In the genomic region with DNA sequence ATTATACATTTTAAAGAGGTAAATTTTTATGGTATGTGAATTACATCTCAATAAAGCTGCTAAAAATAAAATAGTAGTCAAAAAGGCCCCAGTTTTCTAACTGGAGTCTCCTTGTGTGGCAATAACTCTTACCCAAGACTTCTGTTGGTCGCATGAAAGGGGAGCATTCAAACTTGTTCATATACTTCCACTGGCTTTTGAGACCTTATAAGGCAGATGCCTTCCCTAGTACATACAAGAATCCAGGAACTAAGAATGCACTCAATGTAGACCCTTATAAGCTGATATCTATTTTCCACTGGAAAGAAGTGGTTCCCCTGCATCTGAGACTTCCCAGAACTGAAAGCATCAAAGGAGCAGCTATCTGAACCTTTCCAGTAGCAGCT, we compare ENCODE assay signal across 19 cellular contexts. TPM values are rescaled to one million over a fixed set of nuclear protein-coding genes. Genes with fewer than 3 reads are reported as not detected.
A peak's percentile ranks its signal among the peaks of the same experiment; 100 is the strongest.
DNase-seq lines count a peak whose midpoint lies in the region; ATAC-seq, FAIRE-seq and TF ChIP-seq lines count a peak whose summit lies in the region.
"Had no signal": no experiment of that assay in that cellular context is flagged by ENCODE, and none has a peak within 500 bp of the region (broad histone marks: within the 10 kb centered on the region; RNA-seq: fewer than 3 reads in every experiment).

No MANE protein-coding gene starts in this region.

- no peaks in the 10 kb centered on the region for H3K4me1 ChIP-seq in breast epithelium
- H3K4me1 ChIP-seq in RWPE2 (ENCODE audit: insufficient read depth, poor library complexity, severe bottlenecking), result peaks cover 23% of the 10 kb centered on the region
- peaks cover 53% of the 10 kb centered on the region for H3K4me1 ChIP-seq in endothelial cell of umbilical vein (ENCODE audit: control insufficient read depth, extremely low read depth, insufficient read depth, low read length)
- peaks cover 0 to 9% (median 4%) of the 10 kb centered on the region in 4 donors for H3K4me1 ChIP-seq in transverse colon
- H3K4me1 ChIP-seq: BLaER1 treated with 17β-estradiol and CSF1 and Interleukin-3, amounts not matched to agents 10 nM and 100 nM had no signal

- 83 to 90% methylated on average over 1 of the region's 1 CpG for WGBS in transverse colon (ENCODE audit: low coverage in 1 of 2), 2 donors

- BruUV-seq in MCF 10A (replicated peaks; lab: Mats Ljungman, UMichigan) (no TSS peak), endothelial cell of umbilical vein (replicated peaks; lab: Mats Ljungman, UMichigan) (no TSS peak)

- no peak for TF ChIP-seq EP300 in transverse colon (IDR thresholded peaks at IDR 0.05; ENCODE audit: low read depth)

- POLR2A ChIA-PET in MCF 10A (lab: Yijun Ruan, JAX) (interaction anchor here (1.5 to 4.7 kb wide), 2 partner anchors 9 to 102 kb away, joined by 3 to 43 read pairs; no protein-coding TSS in a partner anchor), endothelial cell of umbilical vein (lab: Charles Lee) (no interaction called here)

- H3K9ac ChIP-seq in endothelial cell of umbilical vein (replicated peaks; ENCODE audit: extremely low read depth, insufficient read depth, low read length), result no peak overlapping the region
- H3K9ac ChIP-seq: BLaER1 treated with 17β-estradiol and CSF1 and Interleukin-3, amounts not matched to agents 10 nM and 100 nM had no signal

- H3K27me3 Mint-ChIP-seq in MCF 10A (ENCODE audit: insufficient read depth, unreplicated experiment), result no peaks in the 10 kb centered on the region
- no peaks in the 10 kb centered on the region for H3K27me3 Mint-ChIP-seq in activated T-cell treated with anti-CD3 and anti-CD28 coated beads, Interleukin-2, amount 50 U/mL, for 72 hours (ENCODE audit: low read depth)

- H4K20me1 ChIP-seq in endothelial cell of umbilical vein (replicated peaks; ENCODE audit: control insufficient read depth, extremely low read depth, insufficient read depth, low read length), result no peaks in the 10 kb centered on the region
- H4K20me1 ChIP-seq: BLaER1 treated with 17β-estradiol and CSF1 and Interleukin-3, amounts not matched to agents 10 nM and 100 nM had no signal

- intact Hi-C loops in MCF 10A (cut with micrococcal nuclease) (no loop called here), breast epithelium (cut with DNase I; ENCODE audit: low total_unique reads) (no loop called here), endothelial cell of umbilical vein (cut with micrococcal nuclease) (loop anchor here (10.0 kb wide), 1 partner anchor 128 kb away; no protein-coding TSS in a partner anchor), transverse colon (cut with DNase I; ENCODE audit: low total_unique reads) (no loop called here)

- FAIRE-seq in endothelial cell of umbilical vein (lab: Jason Lieb, UNC) (no peak), D721Med (lab: Jason Lieb, UNC) (no peak)

- no peak overlapping the region for H2AFZ ChIP-seq in endothelial cell of umbilical vein (ENCODE audit: low read depth, low read length)

- H3K27ac Mint-ChIP-seq in MCF 10A (ENCODE audit: low read depth, unreplicated experiment), result peak overlapping the region; percentile 31
- H3K27ac Mint-ChIP-seq in activated T-cell treated with anti-CD3 and anti-CD28 coated beads, Interleukin-2, amount 50 U/mL, for 72 hours, result no peak overlapping the region

- no peak overlapping the region for H3K27ac ChIP-seq in breast epithelium
- H3K27ac ChIP-seq in RWPE2 (ENCODE audit: poor library complexity, severe bottlenecking), result peak overlapping the region; percentile 96
- peak overlapping the region; percentile 97 for H3K27ac ChIP-seq in endothelial cell of umbilical vein (ENCODE audit: insufficient read depth, low read depth, low read length)
- peak overlapping the region in 3 of 4 donors; percentile 9 to 44 (median 16) for H3K27ac ChIP-seq in transverse colon
- H3K27ac ChIP-seq: BLaER1 treated with 17β-estradiol and CSF1 and Interleukin-3, amounts not matched to agents 10 nM and 100 nM had no signal

- no peak overlapping the region for H3K4me2 ChIP-seq in endothelial cell of umbilical vein (ENCODE audit: insufficient read depth, low read length)
- H3K4me2 ChIP-seq: BLaER1 treated with 17β-estradiol and CSF1 and Interleukin-3, amounts not matched to agents 10 nM and 100 nM had no signal

- no peak for TF ChIP-seq CTCF in MCF 10A (IDR thresholded peaks at IDR 0.05; ENCODE audit: unreplicated experiment)
- no peak for TF ChIP-seq CTCF in breast epithelium (IDR thresholded peaks at IDR 0.05)
- TF ChIP-seq CTCF in RWPE2 (IDR thresholded peaks at IDR 0.05; ENCODE audit: poor library complexity, severe bottlenecking), result no peak
- TF ChIP-seq CTCF in endothelial cell of umbilical vein (IDR thresholded peaks at IDR 0.05; ENCODE audit: extremely low read depth in 1 of 2, insufficient read depth in 1 of 2, low read depth in 1 of 2, low read length in 2 of 2), result no peak
- TF ChIP-seq CTCF in transverse colon (IDR thresholded peaks at IDR 0.05), result no peak
- no peak for TF ChIP-seq CTCF in D721Med (IDR thresholded peaks at IDR 0.05; ENCODE audit: insufficient read depth, missing control alignments)

- H3K9me3 ChIP-seq in breast epithelium (no peaks in the 10 kb centered on the region), RWPE2 (ENCODE audit: severe bottlenecking) (no peaks in the 10 kb centered on the region), endothelial cell of umbilical vein (replicated peaks; ENCODE audit: control insufficient read depth, insufficient read depth, low read length) (no peaks in the 10 kb centered on the region), transverse colon (no peaks in the 10 kb centered on the region)
- H3K9me3 ChIP-seq: BLaER1 treated with 17β-estradiol and CSF1 and Interleukin-3, amounts not matched to agents 10 nM and 100 nM; HAP-1 had no signal

- CTCF ChIA-PET in MCF 10A (lab: Yijun Ruan, JAX) (interaction anchor here (0.8 to 0.9 kb wide), 2 partner anchors 130 to 150 kb away, joined by 3 to 4 read pairs; no protein-coding TSS in a partner anchor), endothelial cell of umbilical vein (lab: Charles Lee) (interaction anchor here (1.1 to 2.6 kb wide), 5 partner anchors 9 to 133 kb away, joined by 3 to 20 read pairs (median 4); partner anchors contain the start of genes COG5 and DUS4L)

- H3K4me3 ChIP-seq in breast epithelium, result no peak overlapping the region
- no peak overlapping the region for H3K4me3 ChIP-seq in RWPE2 (ENCODE audit: severe bottlenecking)
- H3K4me3 ChIP-seq in endothelial cell of umbilical vein (replicated peaks in 1 of 3; ENCODE audit: insufficient read depth in 1 of 3, low read depth in 1 of 3, low read length in 3 of 3), result no peak overlapping the region
- no peak overlapping the region for H3K4me3 ChIP-seq in transverse colon
- H3K4me3 ChIP-seq: BLaER1 treated with 17β-estradiol and CSF1 and Interleukin-3, amounts not matched to agents 10 nM and 100 nM; HAP-1 had no signal

- H3K9me1 ChIP-seq in endothelial cell of umbilical vein (replicated peaks; ENCODE audit: control insufficient read depth, extremely low read depth, insufficient read depth, low read length), result no peaks in the 10 kb centered on the region

- no peaks in the 10 kb centered on the region for H3K36me3 ChIP-seq in breast epithelium
- H3K36me3 ChIP-seq in RWPE2 (ENCODE audit: low read depth), result peaks cover 37% of the 10 kb centered on the region
- H3K36me3 ChIP-seq in endothelial cell of umbilical vein (ENCODE audit: control insufficient read depth in 2 of 2, extremely low read depth in 1 of 2, insufficient read depth in 2 of 2, low read length in 2 of 2), result peaks cover 2 to 3% of the 10 kb centered on the region in 2 experiments
- H3K36me3 ChIP-seq in transverse colon, result peaks cover 0 to 14% (median 4%) of the 10 kb centered on the region in 4 donors
- H3K36me3 ChIP-seq: HAP-1 had no signal

- H3K4me1 Mint-ChIP-seq in MCF 10A (ENCODE audit: insufficient read depth, unreplicated experiment), result peaks cover 32% of the 10 kb centered on the region
- no peaks in the 10 kb centered on the region for H3K4me1 Mint-ChIP-seq in activated T-cell treated with anti-CD3 and anti-CD28 coated beads, Interleukin-2, amount 50 U/mL, for 72 hours (ENCODE audit: low read depth)

- H3K36me3 Mint-ChIP-seq in MCF 10A (ENCODE audit: insufficient read depth, unreplicated experiment), result peaks cover 16% of the 10 kb centered on the region
- H3K36me3 Mint-ChIP-seq in activated T-cell treated with anti-CD3 and anti-CD28 coated beads, Interleukin-2, amount 50 U/mL, for 72 hours (ENCODE audit: insufficient read depth in 2 of 2), result peaks cover 3 to 4% of the 10 kb centered on the region in 2 donors

- in situ Hi-C loops in transverse colon (cut with MboI; ENCODE audit: low pct_ligation_motif_present in 1 of 4, low pct_unique_long_range_greater_than_20kb in 1 of 4, low sequenced_read_pairs in 3 of 4), result loop anchor here in 1 of 4 donors (25.0 kb wide), 2 partner anchors 269 to 406 kb away; no protein-coding TSS in a partner anchor

- no peaks in the 10 kb centered on the region for H3K27me3 ChIP-seq in breast epithelium
- no peaks in the 10 kb centered on the region for H3K27me3 ChIP-seq in RWPE2 (ENCODE audit: insufficient read depth, poor library complexity, severe bottlenecking)
- H3K27me3 ChIP-seq in endothelial cell of umbilical vein (ENCODE audit: control insufficient read depth in 2 of 2, insufficient read depth in 2 of 2, low read length in 2 of 2), result no peaks in the 10 kb centered on the region
- no peaks in the 10 kb centered on the region for H3K27me3 ChIP-seq in transverse colon
- H3K27me3 ChIP-seq: BLaER1 treated with 17β-estradiol and CSF1 and Interleukin-3, amounts not matched to agents 10 nM and 100 nM had no signal

- ATAC-seq in RWPE2 (ENCODE audit: low read depth), result no peak
- ATAC-seq in activated T-cell treated with anti-CD3 and anti-CD28 coated beads, Interleukin-2, amount 50 U/mL, for 72 hours (replicated peaks in 1 of 2), result no peak
- ATAC-seq: PC-3, Right ventricle myocardium inferior had no signal

- dilution Hi-C loops in endothelial cell of umbilical vein (cut with MboI; ENCODE audit: extremely low pct_ligation_motif_present, low sequenced_read_pairs), result no loop called here

- no peak overlapping the region for H3K4me3 Mint-ChIP-seq in MCF 10A (ENCODE audit: unreplicated experiment)
- H3K4me3 Mint-ChIP-seq in activated T-cell treated with anti-CD3 and anti-CD28 coated beads, Interleukin-2, amount 50 U/mL, for 72 hours, result no peak overlapping the region

- TF ChIP-seq POLR2A in breast epithelium (IDR thresholded peaks at IDR 0.05) (no peak), endothelial cell of umbilical vein (IDR thresholded peaks at IDR 0.05; ENCODE audit: low read depth, low read length) (no peak), transverse colon (IDR thresholded peaks at IDR 0.05) (no peak)

- peaks cover 25% of the 10 kb centered on the region for H3K79me2 ChIP-seq in endothelial cell of umbilical vein (ENCODE audit: control insufficient read depth, insufficient read depth, low read length)

- DNase-seq in MCF 10A (ENCODE audit: unreplicated experiment) (no peak), breast epithelium (ENCODE audit: low spot score in 2 of 2) (no peak), RWPE2 (ENCODE audit: low spot score) (no peak), endothelial cell of umbilical vein (ENCODE audit: low read depth, low spot score) (peak; percentile 10), transverse colon (no peak), DMS114 treated with DMSO at 0.1 percent for 48 hours (lab: John Stamatoyannopoulos, UW; ENCODE audit: unreplicated experiment) (no peak), D721Med (ENCODE audit: insufficient read length, low spot score) (no peak)
- no peak for DNase-seq in activated T-cell treated with anti-CD3 and anti-CD28 coated beads, Interleukin-2, amount 50 U/mL, for 72 hours
- DNase-seq: DMS153; Kasumi-1; NCI-H1048; NCI-H2107; NCI-H226; NCI-H526 treated with DMSO at 0.1 percent for 48 hours; NK-92 treated with Interleukin-12 subunit alpha and Interleukin-12 subunit beta, amount 100 ng/mL, for 24 hours; PC-3 had no signal

- H3K9me3 Mint-ChIP-seq in MCF 10A (ENCODE audit: unreplicated experiment), result no peaks in the 10 kb centered on the region
- H3K9me3 Mint-ChIP-seq in activated T-cell treated with anti-CD3 and anti-CD28 coated beads, Interleukin-2, amount 50 U/mL, for 72 hours, result no peaks in the 10 kb centered on the region

RNA-seq across cellular contexts. Expression of gene BCAP29, which starts 13.0 kb away (rescaled TPM):
- total RNA-seq in MCF 10A (2022), result 61.5 and 73.4 TPM in 2 replicates
- total RNA-seq in breast epithelium, result 100 to 1,000 TPM in 1 of 3 donors, 10 to 100 TPM in 2; 68.8 to 101 (median 78.2) TPM
- 162 and 175 TPM in 2 replicates for total RNA-seq in endothelial cell of umbilical vein
- polyA plus RNA-seq in endothelial cell of umbilical vein, result 53.1 and 122 TPM in 2 replicates
- 64.2 and 76.0 TPM in 2 replicates for polyA plus RNA-seq in endothelial cell of umbilical vein (2011; cell fraction: cytosol; rRNA removed)
- polyA plus RNA-seq in endothelial cell of umbilical vein (2011; cell fraction: nucleus; rRNA removed), result 67.1 and 94.5 TPM in 2 replicates
- polyA plus RNA-seq in endothelial cell of umbilical vein (2012), result 171 and 188 TPM in 2 replicates
- 52.2 and 62.7 TPM in 2 replicates for polyA minus RNA-seq in endothelial cell of umbilical vein
- polyA minus RNA-seq in endothelial cell of umbilical vein (2011; cell fraction: cytosol; rRNA and poly(A)+ RNA removed), result 13.1 TPM
- polyA minus RNA-seq in endothelial cell of umbilical vein (2011; cell fraction: nucleus; rRNA and poly(A)+ RNA removed), result 82.6 and 85.4 TPM in 2 replicates
- total RNA-seq in transverse colon, result 10 to 100 TPM in 3 of 4 donors, 1 to 10 TPM in 1; 8.6 to 96.5 (median 73.1) TPM
- total RNA-seq in activated T-cell treated with anti-CD3 and anti-CD28 coated beads, Interleukin-2, amount 50 U/mL, for 72 hours, result 10 to 100 TPM; 37.8 to 44.3 TPM

RNA-seq across cellular contexts. Expression of gene DUS4L, which starts 29.2 kb away (rescaled TPM):
- 14.5 and 16.3 TPM in 2 replicates for total RNA-seq in MCF 10A (2022)
- 10 to 100 TPM in 1 of 3 donors, 1 to 10 TPM in 2; 6.6 to 10.5 (median 9.0) TPM for total RNA-seq in breast epithelium
- total RNA-seq in endothelial cell of umbilical vein, result 9.6 and 9.8 TPM in 2 replicates
- 1.7 and 2.5 TPM in 2 replicates for polyA plus RNA-seq in endothelial cell of umbilical vein
- 3.0 and 3.3 TPM in 2 replicates for polyA plus RNA-seq in endothelial cell of umbilical vein (2011; cell fraction: cytosol; rRNA removed)
- polyA plus RNA-seq in endothelial cell of umbilical vein (2011; cell fraction: nucleus; rRNA removed), result 6.7 and 11.2 TPM in 2 replicates
- 4.7 and 6.5 TPM in 2 replicates for polyA plus RNA-seq in endothelial cell of umbilical vein (2012)
- 4.1 and 6.2 TPM in 2 replicates for polyA minus RNA-seq in endothelial cell of umbilical vein
- 4.6 TPM for polyA minus RNA-seq in endothelial cell of umbilical vein (2011; cell fraction: cytosol; rRNA and poly(A)+ RNA removed)
- 11.2 and 15.1 TPM in 2 replicates for polyA minus RNA-seq in endothelial cell of umbilical vein (2011; cell fraction: nucleus; rRNA and poly(A)+ RNA removed)
- 10 to 100 TPM in 1 of 4 donors, 1 to 10 TPM in 3; 1.2 to 10.2 (median 4.4) TPM for total RNA-seq in transverse colon
- total RNA-seq in activated T-cell treated with anti-CD3 and anti-CD28 coated beads, Interleukin-2, amount 50 U/mL, for 72 hours, result 10 to 100 TPM; 14.9 to 16.3 TPM

RNA-seq across cellular contexts. Expression of gene COG5, which starts 29.3 kb away (rescaled TPM):
- total RNA-seq in MCF 10A (2022) (40.3 and 40.9 TPM in 2 replicates), breast epithelium (10 to 100 TPM; 35.2 to 61.2 (median 38.0) TPM), endothelial cell of umbilical vein (42.4 and 45.3 TPM in 2 replicates), transverse colon (10 to 100 TPM; 15.7 to 48.2 (median 35.7) TPM)
- polyA plus RNA-seq in endothelial cell of umbilical vein, result 18.0 and 18.8 TPM in 2 replicates
- polyA plus RNA-seq in endothelial cell of umbilical vein (2011; cell fraction: cytosol; rRNA removed), result 18.9 and 20.1 TPM in 2 replicates
- 45.6 and 45.8 TPM in 2 replicates for polyA plus RNA-seq in endothelial cell of umbilical vein (2011; cell fraction: nucleus; rRNA removed)
- polyA plus RNA-seq in endothelial cell of umbilical vein (2012), result 25.6 and 29.6 TPM in 2 replicates
- 66.6 and 71.3 TPM in 2 replicates for polyA minus RNA-seq in endothelial cell of umbilical vein
- 15.0 TPM for polyA minus RNA-seq in endothelial cell of umbilical vein (2011; cell fraction: cytosol; rRNA and poly(A)+ RNA removed)
- 117 and 138 TPM in 2 replicates for polyA minus RNA-seq in endothelial cell of umbilical vein (2011; cell fraction: nucleus; rRNA and poly(A)+ RNA removed)
- 10 to 100 TPM; 30.4 to 55.5 TPM for total RNA-seq in activated T-cell treated with anti-CD3 and anti-CD28 coated beads, Interleukin-2, amount 50 U/mL, for 72 hours

Comparison
In these comparisons a context has a peak if more than half of its experiments do, and no peak if none do; other contexts are left out.
1. H3K27ac ChIP-seq: peak in RWPE2 (single experiment), endothelial cell of umbilical vein (single experiment) and transverse colon (3 of 4); none in breast epithelium (0 of 2).